Comparison of ENCODE assay signal across 26 cellular contexts in genomic region chrX:24934279-24934678, GRCh38.
"Had no signal": no experiment of that assay in that cellular context is flagged by ENCODE, and none has a peak within 500 bp of the region (broad histone marks: within the 10 kb centered on the region; RNA-seq: fewer than 3 reads in every experiment).

No MANE protein-coding gene starts in this region.

- H3K9me3 ChIP-seq: ascending aorta, SJCRH30 had no signal

- H3K4me1 ChIP-seq: ascending aorta, SJCRH30 had no signal

- H3K36me3 ChIP-seq: ascending aorta, cardiac muscle cell, SJCRH30, WERI-Rb-1 had no signal

- ATAC-seq: activated CD8-positive, alpha-beta T cell treated with anti-CD3 and anti-CD28 coated beads, Interleukin-2, amount 10 ng/mL, durations not matched to agents 7 days and 5 days; Panc1 had no signal

- DNase-seq: activated CD4-positive, alpha-beta T cell treated with anti-CD3 and anti-CD28 coated beads for 1 hour; activated CD4-positive, alpha-beta T cell treated with anti-CD3 and anti-CD28 coated beads for 48 hours; activated CD4-positive, alpha-beta T cell treated with anti-CD3 and anti-CD28 coated beads, Interleukin-2, amount 50 U/mL, for 48 hours; activated CD4-positive, CD25-positive, alpha-beta regulatory T cell; activated CD8-positive, alpha-beta T cell treated with anti-CD3 and anti-CD28 coated beads, Interleukin-2, amount 10 ng/mL, durations not matched to agents 7 days and 5 days; activated gamma-delta T cell; activated naive CD4-positive, alpha-beta T cell treated with Interleukin-2 at 50 U/mL for 16 hours; activated naive CD8-positive, alpha-beta T cell treated with anti-CD3 and anti-CD28 coated beads, Interleukin-2, amount 10 ng/mL, durations not matched to agents 7 days and 5 days; activated T-cell treated with anti-CD3 and anti-CD28 coated beads, Interleukin-2, amount 50 U/mL, for 24 hours; amygdala; NCI-H1105; NCI-H1417 treated with DMSO at 0.1 percent for 48 hours; NCI-H1694; NCI-H1930; NCI-H2081 treated with DMSO at 0.1 percent for 48 hours; NCI-H226; NCI-H446 treated with DMSO at 0.1 percent for 48 hours; NCI-H524; SHP77; SJCRH30; T1000; WERI-Rb-1 had no signal

- H3K27me3 ChIP-seq: ascending aorta, cardiac muscle cell, SJCRH30 had no signal

- H3K27ac ChIP-seq: ascending aorta, cardiac muscle cell, SJCRH30, SK-N-MC, WERI-Rb-1 had no signal

- H3K4me3 ChIP-seq: ascending aorta, cardiac muscle cell, SJCRH30, SK-N-MC had no signal
